In genomic region chrX:1582686-1583437, GRCh38 we compare ENCODE assay signal across 9 cellular contexts. TPM values are rescaled to one million over a fixed set of nuclear protein-coding genes. Genes with fewer than 3 reads are reported as not detected.
DNase-seq lines count a peak whose midpoint lies in the region; ATAC-seq and TF ChIP-seq lines count a peak whose summit lies in the region.
"Had no signal": no experiment of that assay in that cellular context is flagged by ENCODE, and none has a peak within 500 bp of the region (broad histone marks: within the 10 kb centered on the region; RNA-seq: fewer than 3 reads in every experiment).

No MANE protein-coding gene starts in this region.

- ATAC-seq in GM18858 (IDR thresholded peaks at IDR 0.05; ENCODE audit: unreplicated experiment) (peak; percentile 73), HG02870 (IDR thresholded peaks at IDR 0.05; ENCODE audit: unreplicated experiment) (peak; percentile 83), right cardiac atrium (no peak)

- H3K27me3 Mint-ChIP-seq in activated naive CD4-positive, alpha-beta T cell treated with anti-CD3 and anti-CD28 coated beads, Interleukin-2, amount 50 U/mL, for 24 hours: no peaks in the 10 kb centered on the region

- H3K4me1 Mint-ChIP-seq in activated naive CD4-positive, alpha-beta T cell treated with anti-CD3 and anti-CD28 coated beads, Interleukin-2, amount 50 U/mL, for 24 hours: peaks cover 32% of the 10 kb centered on the region

- no peaks in the 10 kb centered on the region for H3K9me3 Mint-ChIP-seq in activated naive CD4-positive, alpha-beta T cell treated with anti-CD3 and anti-CD28 coated beads, Interleukin-2, amount 50 U/mL, for 24 hours

- no peaks in the 10 kb centered on the region for H3K9me3 ChIP-seq in right cardiac atrium (ENCODE audit: control insufficient read depth, low read length)
- no peaks in the 10 kb centered on the region for H3K9me3 ChIP-seq in left ventricle myocardium inferior (replicated peaks)

- H3K4me3 ChIP-seq in right cardiac atrium (ENCODE audit: low read length) (no peak overlapping the region), left ventricle myocardium inferior (no peak overlapping the region)
- H3K4me3 ChIP-seq: SK-N-MC had no signal

- 50% methylated on average over 26 of the region's 27 CpGs for WGBS in right cardiac atrium

- TF ChIP-seq CTCF in left ventricle myocardium inferior (IDR thresholded peaks at IDR 0.05; ENCODE audit: borderline replicate concordance): no peak

- H3K27me3 ChIP-seq in right cardiac atrium (ENCODE audit: control insufficient read depth, insufficient read depth) (no peaks in the 10 kb centered on the region), left ventricle myocardium inferior (ENCODE audit: low read depth) (no peaks in the 10 kb centered on the region)

- intact Hi-C loops in right cardiac atrium (cut with DNase I): loop anchor here in 1 of 4 donors (5.0 kb wide), 1 partner anchor 131 kb away; the partner anchor contains the start of gene ASMTL
- intact Hi-C loops in left ventricle myocardium inferior (cut with micrococcal nuclease): no loop called here

- H3K36me3 ChIP-seq in left ventricle myocardium inferior: no peaks in the 10 kb centered on the region

- peak overlapping the region; percentile 39 for H3K4me3 Mint-ChIP-seq in activated naive CD4-positive, alpha-beta T cell treated with anti-CD3 and anti-CD28 coated beads, Interleukin-2, amount 50 U/mL, for 24 hours

- H3K36me3 Mint-ChIP-seq in activated naive CD4-positive, alpha-beta T cell treated with anti-CD3 and anti-CD28 coated beads, Interleukin-2, amount 50 U/mL, for 24 hours: no peaks in the 10 kb centered on the region

- peak overlapping the region; percentile 55 for H3K27ac Mint-ChIP-seq in activated naive CD4-positive, alpha-beta T cell treated with anti-CD3 and anti-CD28 coated beads, Interleukin-2, amount 50 U/mL, for 24 hours

- DNase-seq in RPMI7951 (ENCODE audit: low read depth): peak; percentile 92
- peak; percentile 26 for DNase-seq in stimulated activated CD4-positive, alpha-beta T cell treated with anti-CD3 and anti-CD28 coated beads, Interleukin-2, amount 100 ng/mL, for 4 hours (ENCODE audit: low read depth)
- DNase-seq in kidney glomerular epithelial cell (lab: John Stamatoyannopoulos, UW): no peak
- no peak for DNase-seq in right cardiac atrium
- no peak for DNase-seq in left ventricle myocardium inferior

- H3K27ac ChIP-seq in right cardiac atrium (ENCODE audit: low read length): no peak overlapping the region
- H3K27ac ChIP-seq in left ventricle myocardium inferior (replicated peaks): no peak overlapping the region
- H3K27ac ChIP-seq: SK-N-MC had no signal

- H3K4me1 ChIP-seq in right cardiac atrium (ENCODE audit: control insufficient read depth, insufficient read depth, low read length) (no peaks in the 10 kb centered on the region), left ventricle myocardium inferior (no peaks in the 10 kb centered on the region)

RNA-seq across cellular contexts. Expression of gene AKAP17A, which starts 8.5 kb away (rescaled TPM):
- total RNA-seq in RPMI7951 (2014; rRNA removed; shearing (Covaris generic)): 8.7 and 10.9 TPM in 2 replicates
- total RNA-seq in right cardiac atrium (10 to 100 TPM; 18.9 to 20.6 (median 19.9) TPM), left ventricle myocardium inferior (15.8 TPM)
- 21.3 TPM for polyA plus RNA-seq in right cardiac atrium

RNA-seq across cellular contexts. Expression of gene ASMT, which starts 32.0 kb away (rescaled TPM):
- total RNA-seq in RPMI7951 (2014; rRNA removed; shearing (Covaris generic)): not detected in 2 replicates
- not detected for total RNA-seq in right cardiac atrium
- not detected for polyA plus RNA-seq in right cardiac atrium
- total RNA-seq in left ventricle myocardium inferior: not detected

RNA-seq across cellular contexts. Expression of gene P2RY8, which starts 45.9 kb away (rescaled TPM):
- total RNA-seq in RPMI7951 (2014; rRNA removed; shearing (Covaris generic)): 0.20 TPM in 1 of 2 replicates, not detected in the other
- total RNA-seq in right cardiac atrium (1 to 10 TPM; 1.6 to 3.8 (median 2.2) TPM), left ventricle myocardium inferior (1.9 TPM)
- 2.2 TPM for polyA plus RNA-seq in right cardiac atrium

Comparison
In these comparisons a context has a peak if more than half of its experiments do, and no peak if none do; other contexts are left out.
1. ATAC-seq: peak in GM18858 (single experiment) and HG02870 (single experiment); none in right cardiac atrium (0 of 2).
2. DNase-seq: peak in RPMI7951 (single experiment) and stimulated activated CD4-positive, alpha-beta T cell treated with anti-CD3 and anti-CD28 coated beads, Interleukin-2, amount 100 ng/mL, for 4 hours (single experiment); none in kidney glomerular epithelial cell (single experiment), right cardiac atrium (0 of 3) and left ventricle myocardium inferior (single experiment).